ENCODE assay signal across 1 cellular context in the genomic region with DNA sequence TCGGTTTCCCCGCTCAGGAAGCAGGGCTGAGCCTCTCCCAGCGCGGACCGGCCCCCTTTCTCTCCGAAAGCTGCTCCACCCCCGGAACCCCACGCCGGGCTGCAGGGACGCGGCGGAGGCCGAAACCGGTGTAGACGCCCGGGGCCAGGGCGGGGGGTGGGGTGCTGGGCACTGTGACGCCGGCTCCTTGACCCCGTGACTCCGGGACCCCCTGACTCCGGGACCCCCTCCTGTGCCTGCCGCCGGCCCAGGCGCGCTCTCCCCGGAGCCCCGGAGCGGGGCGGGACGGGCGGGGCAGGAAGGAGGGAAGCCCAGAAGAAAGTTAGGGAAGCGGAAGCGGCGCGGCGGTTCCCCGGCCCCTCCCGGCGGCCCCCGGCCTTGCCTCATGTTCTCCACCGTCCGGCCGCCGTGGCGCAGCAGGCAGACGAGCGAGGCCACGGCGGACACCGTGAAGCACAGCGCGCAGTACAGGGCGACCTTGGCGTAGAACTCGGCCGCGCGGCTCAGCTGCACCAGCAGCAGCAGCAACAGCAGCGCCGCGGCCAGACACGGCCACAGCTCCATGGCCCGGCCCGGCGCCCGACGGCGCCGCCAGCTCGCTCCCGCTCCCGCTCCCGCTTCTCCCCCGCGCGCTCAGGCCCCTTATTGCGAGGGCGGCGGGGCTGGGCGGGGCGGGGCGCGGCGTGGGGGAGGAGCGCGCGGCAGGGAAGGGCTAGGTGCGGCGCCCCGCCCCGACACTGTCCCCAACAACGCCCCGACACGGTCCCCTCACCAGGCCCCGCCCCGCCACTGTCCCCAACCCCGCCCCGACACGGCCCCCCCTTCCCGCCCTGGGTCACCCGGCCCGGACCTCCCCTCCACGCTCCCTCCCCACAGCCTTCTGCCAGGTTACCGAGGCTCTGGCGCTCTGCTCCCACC.
TF ChIP-seq lines count a peak whose summit lies in the region.

A gene (minus strand): TSS at position 664 of the 918 bp plus-strand sequence. CDS start 100 bp downstream, at position 564.

TF ChIP-seq in K562, 482 proteins besides CTCF, POLR2A, EP300 and RAD21 (continued from another document and continues in another):
- TF ChIP-seq, protein P1, sequence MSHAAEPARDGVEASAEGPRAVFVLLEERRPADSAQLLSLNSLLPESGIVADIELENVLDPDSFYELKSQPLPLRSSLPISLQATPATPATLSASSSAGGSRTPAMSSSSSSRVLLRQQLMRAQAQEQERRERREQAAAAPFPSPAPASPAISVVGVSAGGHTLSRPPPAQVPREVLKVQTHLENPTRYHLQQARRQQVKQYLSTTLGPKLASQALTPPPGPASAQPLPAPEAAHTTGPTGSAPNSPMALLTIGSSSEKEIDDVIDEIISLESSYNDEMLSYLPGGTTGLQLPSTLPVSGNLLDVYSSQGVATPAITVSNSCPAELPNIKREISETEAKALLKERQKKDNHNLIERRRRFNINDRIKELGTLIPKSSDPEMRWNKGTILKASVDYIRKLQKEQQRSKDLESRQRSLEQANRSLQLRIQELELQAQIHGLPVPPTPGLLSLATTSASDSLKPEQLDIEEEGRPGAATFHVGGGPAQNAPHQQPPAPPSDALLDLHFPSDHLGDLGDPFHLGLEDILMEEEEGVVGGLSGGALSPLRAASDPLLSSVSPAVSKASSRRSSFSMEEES (CRISPR knock-in tag; IDR thresholded peaks at IDR 0.05): no peak
- TF ChIP-seq RAD51 (IDR thresholded peaks at IDR 0.05; ENCODE audit: borderline replicate concordance, low read depth) (no peak; the same call in 1 of the 2 replicates), EZH2 (IDR thresholded peaks at IDR 0.05; ENCODE audit: borderline replicate concordance, low read depth, low read length) (no peak), ZSCAN32 (CRISPR knock-in tag; IDR thresholded peaks at IDR 0.05) (no peak), ZNF197 (CRISPR knock-in tag; IDR thresholded peaks at IDR 0.05; ENCODE audit: low read depth) (no peak), CHD2 (IDR thresholded peaks at IDR 0.05; ENCODE audit: low read depth, low read length) (no peak), NELFE (IDR thresholded peaks at IDR 0.05; ENCODE audit: insufficient read depth, insufficient read length) (no peak), SMAD4 (CRISPR knock-in tag; conservative IDR thresholded peaks at IDR 0.05) (peak; percentile 92), MCM2 (IDR thresholded peaks at IDR 0.05; ENCODE audit: low read depth) (no peak), MTA2 (IDR thresholded peaks at IDR 0.05; ENCODE audit: low read depth) (no peak), ZNF695 (CRISPR knock-in tag; IDR thresholded peaks at IDR 0.05) (no peak), HDAC6 (IDR thresholded peaks at IDR 0.05; ENCODE audit: low read depth, low read length) (no peak), NR2F6 (CRISPR knock-in tag; IDR thresholded peaks at IDR 0.05) (no peak)
- TF ChIP-seq, protein P2, sequence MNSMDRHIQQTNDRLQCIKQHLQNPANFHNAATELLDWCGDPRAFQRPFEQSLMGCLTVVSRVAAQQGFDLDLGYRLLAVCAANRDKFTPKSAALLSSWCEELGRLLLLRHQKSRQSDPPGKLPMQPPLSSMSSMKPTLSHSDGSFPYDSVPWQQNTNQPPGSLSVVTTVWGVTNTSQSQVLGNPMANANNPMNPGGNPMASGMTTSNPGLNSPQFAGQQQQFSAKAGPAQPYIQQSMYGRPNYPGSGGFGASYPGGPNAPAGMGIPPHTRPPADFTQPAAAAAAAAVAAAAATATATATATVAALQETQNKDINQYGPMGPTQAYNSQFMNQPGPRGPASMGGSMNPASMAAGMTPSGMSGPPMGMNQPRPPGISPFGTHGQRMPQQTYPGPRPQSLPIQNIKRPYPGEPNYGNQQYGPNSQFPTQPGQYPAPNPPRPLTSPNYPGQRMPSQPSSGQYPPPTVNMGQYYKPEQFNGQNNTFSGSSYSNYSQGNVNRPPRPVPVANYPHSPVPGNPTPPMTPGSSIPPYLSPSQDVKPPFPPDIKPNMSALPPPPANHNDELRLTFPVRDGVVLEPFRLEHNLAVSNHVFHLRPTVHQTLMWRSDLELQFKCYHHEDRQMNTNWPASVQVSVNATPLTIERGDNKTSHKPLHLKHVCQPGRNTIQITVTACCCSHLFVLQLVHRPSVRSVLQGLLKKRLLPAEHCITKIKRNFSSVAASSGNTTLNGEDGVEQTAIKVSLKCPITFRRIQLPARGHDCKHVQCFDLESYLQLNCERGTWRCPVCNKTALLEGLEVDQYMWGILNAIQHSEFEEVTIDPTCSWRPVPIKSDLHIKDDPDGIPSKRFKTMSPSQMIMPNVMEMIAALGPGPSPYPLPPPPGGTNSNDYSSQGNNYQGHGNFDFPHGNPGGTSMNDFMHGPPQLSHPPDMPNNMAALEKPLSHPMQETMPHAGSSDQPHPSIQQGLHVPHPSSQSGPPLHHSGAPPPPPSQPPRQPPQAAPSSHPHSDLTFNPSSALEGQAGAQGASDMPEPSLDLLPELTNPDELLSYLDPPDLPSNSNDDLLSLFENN (IDR thresholded peaks at IDR 0.05; ENCODE audit: low read depth in 2 of 2, low read length in 2 of 2): no peak
- TF ChIP-seq, protein P3, sequence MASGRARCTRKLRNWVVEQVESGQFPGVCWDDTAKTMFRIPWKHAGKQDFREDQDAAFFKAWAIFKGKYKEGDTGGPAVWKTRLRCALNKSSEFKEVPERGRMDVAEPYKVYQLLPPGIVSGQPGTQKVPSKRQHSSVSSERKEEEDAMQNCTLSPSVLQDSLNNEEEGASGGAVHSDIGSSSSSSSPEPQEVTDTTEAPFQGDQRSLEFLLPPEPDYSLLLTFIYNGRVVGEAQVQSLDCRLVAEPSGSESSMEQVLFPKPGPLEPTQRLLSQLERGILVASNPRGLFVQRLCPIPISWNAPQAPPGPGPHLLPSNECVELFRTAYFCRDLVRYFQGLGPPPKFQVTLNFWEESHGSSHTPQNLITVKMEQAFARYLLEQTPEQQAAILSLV (tag; IDR thresholded peaks at IDR 0.05): no peak
- TF ChIP-seq, protein P4, sequence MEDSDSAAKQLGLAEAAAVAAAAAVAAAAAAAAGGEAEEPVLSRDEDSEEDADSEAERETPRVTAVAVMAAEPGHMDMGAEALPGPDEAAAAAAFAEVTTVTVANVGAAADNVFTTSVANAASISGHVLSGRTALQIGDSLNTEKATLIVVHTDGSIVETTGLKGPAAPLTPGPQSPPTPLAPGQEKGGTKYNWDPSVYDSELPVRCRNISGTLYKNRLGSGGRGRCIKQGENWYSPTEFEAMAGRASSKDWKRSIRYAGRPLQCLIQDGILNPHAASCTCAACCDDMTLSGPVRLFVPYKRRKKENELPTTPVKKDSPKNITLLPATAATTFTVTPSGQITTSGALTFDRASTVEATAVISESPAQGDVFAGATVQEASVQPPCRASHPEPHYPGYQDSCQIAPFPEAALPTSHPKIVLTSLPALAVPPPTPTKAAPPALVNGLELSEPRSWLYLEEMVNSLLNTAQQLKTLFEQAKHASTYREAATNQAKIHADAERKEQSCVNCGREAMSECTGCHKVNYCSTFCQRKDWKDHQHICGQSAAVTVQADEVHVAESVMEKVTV (CRISPR knock-in tag; IDR thresholded peaks at IDR 0.05): no peak
- TF ChIP-seq, protein P5, sequence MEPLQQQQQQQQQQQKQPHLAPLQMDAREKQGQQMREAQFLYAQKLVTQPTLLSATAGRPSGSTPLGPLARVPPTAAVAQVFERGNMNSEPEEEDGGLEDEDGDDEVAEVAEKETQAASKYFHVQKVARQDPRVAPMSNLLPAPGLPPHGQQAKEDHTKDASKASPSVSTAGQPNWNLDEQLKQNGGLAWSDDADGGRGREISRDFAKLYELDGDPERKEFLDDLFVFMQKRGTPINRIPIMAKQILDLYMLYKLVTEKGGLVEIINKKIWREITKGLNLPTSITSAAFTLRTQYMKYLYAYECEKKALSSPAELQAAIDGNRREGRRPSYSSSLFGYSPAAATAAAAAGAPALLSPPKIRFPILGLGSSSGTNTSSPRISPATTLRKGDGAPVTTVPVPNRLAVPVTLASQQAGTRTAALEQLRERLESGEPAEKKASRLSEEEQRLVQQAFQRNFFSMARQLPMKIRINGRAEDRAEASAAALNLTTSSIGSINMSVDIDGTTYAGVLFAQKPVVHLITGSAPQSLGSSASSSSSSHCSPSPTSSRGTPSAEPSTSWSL (CRISPR knock-in tag; IDR thresholded peaks at IDR 0.05; ENCODE audit: borderline replicate concordance): no peak
- TF ChIP-seq, protein P6, sequence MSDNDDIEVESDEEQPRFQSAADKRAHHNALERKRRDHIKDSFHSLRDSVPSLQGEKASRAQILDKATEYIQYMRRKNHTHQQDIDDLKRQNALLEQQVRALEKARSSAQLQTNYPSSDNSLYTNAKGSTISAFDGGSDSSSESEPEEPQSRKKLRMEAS (CRISPR knock-in tag; IDR thresholded peaks at IDR 0.05): peak; percentile 74
- TF ChIP-seq, protein P7, sequence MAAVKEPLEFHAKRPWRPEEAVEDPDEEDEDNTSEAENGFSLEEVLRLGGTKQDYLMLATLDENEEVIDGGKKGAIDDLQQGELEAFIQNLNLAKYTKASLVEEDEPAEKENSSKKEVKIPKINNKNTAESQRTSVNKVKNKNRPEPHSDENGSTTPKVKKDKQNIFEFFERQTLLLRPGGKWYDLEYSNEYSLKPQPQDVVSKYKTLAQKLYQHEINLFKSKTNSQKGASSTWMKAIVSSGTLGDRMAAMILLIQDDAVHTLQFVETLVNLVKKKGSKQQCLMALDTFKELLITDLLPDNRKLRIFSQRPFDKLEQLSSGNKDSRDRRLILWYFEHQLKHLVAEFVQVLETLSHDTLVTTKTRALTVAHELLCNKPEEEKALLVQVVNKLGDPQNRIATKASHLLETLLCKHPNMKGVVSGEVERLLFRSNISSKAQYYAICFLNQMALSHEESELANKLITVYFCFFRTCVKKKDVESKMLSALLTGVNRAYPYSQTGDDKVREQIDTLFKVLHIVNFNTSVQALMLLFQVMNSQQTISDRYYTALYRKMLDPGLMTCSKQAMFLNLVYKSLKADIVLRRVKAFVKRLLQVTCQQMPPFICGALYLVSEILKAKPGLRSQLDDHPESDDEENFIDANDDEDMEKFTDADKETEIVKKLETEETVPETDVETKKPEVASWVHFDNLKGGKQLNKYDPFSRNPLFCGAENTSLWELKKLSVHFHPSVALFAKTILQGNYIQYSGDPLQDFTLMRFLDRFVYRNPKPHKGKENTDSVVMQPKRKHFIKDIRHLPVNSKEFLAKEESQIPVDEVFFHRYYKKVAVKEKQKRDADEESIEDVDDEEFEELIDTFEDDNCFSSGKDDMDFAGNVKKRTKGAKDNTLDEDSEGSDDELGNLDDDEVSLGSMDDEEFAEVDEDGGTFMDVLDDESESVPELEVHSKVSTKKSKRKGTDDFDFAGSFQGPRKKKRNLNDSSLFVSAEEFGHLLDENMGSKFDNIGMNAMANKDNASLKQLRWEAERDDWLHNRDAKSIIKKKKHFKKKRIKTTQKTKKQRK (IDR thresholded peaks at IDR 0.05; ENCODE audit: borderline replicate concordance, low read depth, low read length): no peak
- TF ChIP-seq, protein P8, sequence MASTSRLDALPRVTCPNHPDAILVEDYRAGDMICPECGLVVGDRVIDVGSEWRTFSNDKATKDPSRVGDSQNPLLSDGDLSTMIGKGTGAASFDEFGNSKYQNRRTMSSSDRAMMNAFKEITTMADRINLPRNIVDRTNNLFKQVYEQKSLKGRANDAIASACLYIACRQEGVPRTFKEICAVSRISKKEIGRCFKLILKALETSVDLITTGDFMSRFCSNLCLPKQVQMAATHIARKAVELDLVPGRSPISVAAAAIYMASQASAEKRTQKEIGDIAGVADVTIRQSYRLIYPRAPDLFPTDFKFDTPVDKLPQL (IDR thresholded peaks at IDR 0.05; ENCODE audit: extremely low read depth, insufficient read length): no peak
- TF ChIP-seq, protein P9, sequence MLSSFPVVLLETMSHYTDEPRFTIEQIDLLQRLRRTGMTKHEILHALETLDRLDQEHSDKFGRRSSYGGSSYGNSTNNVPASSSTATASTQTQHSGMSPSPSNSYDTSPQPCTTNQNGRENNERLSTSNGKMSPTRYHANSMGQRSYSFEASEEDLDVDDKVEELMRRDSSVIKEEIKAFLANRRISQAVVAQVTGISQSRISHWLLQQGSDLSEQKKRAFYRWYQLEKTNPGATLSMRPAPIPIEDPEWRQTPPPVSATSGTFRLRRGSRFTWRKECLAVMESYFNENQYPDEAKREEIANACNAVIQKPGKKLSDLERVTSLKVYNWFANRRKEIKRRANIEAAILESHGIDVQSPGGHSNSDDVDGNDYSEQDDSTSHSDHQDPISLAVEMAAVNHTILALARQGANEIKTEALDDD (IDR thresholded peaks at IDR 0.05): no peak
- TF ChIP-seq, protein P10, sequence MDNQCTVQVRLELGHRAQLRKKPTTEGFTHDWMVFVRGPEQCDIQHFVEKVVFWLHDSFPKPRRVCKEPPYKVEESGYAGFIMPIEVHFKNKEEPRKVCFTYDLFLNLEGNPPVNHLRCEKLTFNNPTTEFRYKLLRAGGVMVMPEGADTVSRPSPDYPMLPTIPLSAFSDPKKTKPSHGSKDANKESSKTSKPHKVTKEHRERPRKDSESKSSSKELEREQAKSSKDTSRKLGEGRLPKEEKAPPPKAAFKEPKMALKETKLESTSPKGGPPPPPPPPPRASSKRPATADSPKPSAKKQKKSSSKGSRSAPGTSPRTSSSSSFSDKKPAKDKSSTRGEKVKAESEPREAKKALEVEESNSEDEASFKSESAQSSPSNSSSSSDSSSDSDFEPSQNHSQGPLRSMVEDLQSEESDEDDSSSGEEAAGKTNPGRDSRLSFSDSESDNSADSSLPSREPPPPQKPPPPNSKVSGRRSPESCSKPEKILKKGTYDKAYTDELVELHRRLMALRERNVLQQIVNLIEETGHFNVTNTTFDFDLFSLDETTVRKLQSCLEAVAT (IDR thresholded peaks at IDR 0.05): no peak; a peak in 1 of 4 replicates
- TF ChIP-seq, protein P11, sequence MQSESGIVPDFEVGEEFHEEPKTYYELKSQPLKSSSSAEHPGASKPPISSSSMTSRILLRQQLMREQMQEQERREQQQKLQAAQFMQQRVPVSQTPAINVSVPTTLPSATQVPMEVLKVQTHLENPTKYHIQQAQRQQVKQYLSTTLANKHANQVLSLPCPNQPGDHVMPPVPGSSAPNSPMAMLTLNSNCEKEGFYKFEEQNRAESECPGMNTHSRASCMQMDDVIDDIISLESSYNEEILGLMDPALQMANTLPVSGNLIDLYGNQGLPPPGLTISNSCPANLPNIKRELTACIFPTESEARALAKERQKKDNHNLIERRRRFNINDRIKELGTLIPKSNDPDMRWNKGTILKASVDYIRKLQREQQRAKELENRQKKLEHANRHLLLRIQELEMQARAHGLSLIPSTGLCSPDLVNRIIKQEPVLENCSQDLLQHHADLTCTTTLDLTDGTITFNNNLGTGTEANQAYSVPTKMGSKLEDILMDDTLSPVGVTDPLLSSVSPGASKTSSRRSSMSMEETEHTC (IDR thresholded peaks at IDR 0.05): no peak
- TF ChIP-seq, protein P12, sequence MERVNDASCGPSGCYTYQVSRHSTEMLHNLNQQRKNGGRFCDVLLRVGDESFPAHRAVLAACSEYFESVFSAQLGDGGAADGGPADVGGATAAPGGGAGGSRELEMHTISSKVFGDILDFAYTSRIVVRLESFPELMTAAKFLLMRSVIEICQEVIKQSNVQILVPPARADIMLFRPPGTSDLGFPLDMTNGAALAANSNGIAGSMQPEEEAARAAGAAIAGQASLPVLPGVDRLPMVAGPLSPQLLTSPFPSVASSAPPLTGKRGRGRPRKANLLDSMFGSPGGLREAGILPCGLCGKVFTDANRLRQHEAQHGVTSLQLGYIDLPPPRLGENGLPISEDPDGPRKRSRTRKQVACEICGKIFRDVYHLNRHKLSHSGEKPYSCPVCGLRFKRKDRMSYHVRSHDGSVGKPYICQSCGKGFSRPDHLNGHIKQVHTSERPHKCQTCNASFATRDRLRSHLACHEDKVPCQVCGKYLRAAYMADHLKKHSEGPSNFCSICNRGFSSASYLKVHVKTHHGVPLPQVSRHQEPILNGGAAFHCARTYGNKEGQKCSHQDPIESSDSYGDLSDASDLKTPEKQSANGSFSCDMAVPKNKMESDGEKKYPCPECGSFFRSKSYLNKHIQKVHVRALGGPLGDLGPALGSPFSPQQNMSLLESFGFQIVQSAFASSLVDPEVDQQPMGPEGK (CRISPR knock-in tag; IDR thresholded peaks at IDR 0.05; ENCODE audit: borderline replicate concordance): no peak
